Comparison of ENCODE assay signal across 6 cellular contexts in genomic region chr2:207944334-207944733, GRCh38.
"Had no signal": no experiment of that assay in that cellular context is flagged by ENCODE, and none has a peak within 500 bp of the region (broad histone marks: within the 10 kb centered on the region; RNA-seq: fewer than 3 reads in every experiment).

No MANE protein-coding gene starts in this region.

- H3K27ac ChIP-seq: GM23248 had no signal

- H2AFZ ChIP-seq: GM23248 had no signal

- H3K9ac ChIP-seq: GM23248 had no signal

- FAIRE-seq: HTR-8/SVneo had no signal

- H3K4me3 ChIP-seq: GM23248 had no signal

- DNase-seq: GM23248, GOT3, H7, HCEC 1CT, KBM-7 had no signal
